14 cellular contexts compared by ENCODE assay signal in genomic region chr17:71338396-71338795, GRCh38.
DNase-seq lines count a peak whose midpoint lies in the region; ATAC-seq, FAIRE-seq and TF ChIP-seq lines count a peak whose summit lies in the region.
"Had no signal": no experiment of that assay in that cellular context is flagged by ENCODE, and none has a peak within 500 bp of the region (broad histone marks: within the 10 kb centered on the region; RNA-seq: fewer than 3 reads in every experiment).

No MANE protein-coding gene starts in this region.

- peak; percentile 13 for DNase-seq in GF-D8 (lab: John Stamatoyannopoulos, UW)
- DNase-seq in NCI-H460 (ENCODE audit: extremely low read depth, low read depth), result peak; percentile 9
- DNase-seq in bronchial epithelial cell (ENCODE audit: low read depth), result peak; percentile 48
- DNase-seq in pons (ENCODE audit: low spot score), result peak; percentile 45
- no peak for DNase-seq in activated effector memory CD4-positive, alpha-beta T cell treated with Interleukin-2 at 50 U/mL for 16 hours
- no peak for DNase-seq in NCI-H345 (lab: John Stamatoyannopoulos, UW)
- no peak for DNase-seq in stimulated activated CD4-positive, alpha-beta T cell treated with anti-CD3 and anti-CD28 coated beads, Interleukin-2, amount 100 ng/mL, for 48 hours
- DNase-seq: activated CD8-positive, alpha-beta memory T cell treated with anti-CD3 and anti-CD28 coated beads, Interleukin-2, amount 10 ng/mL, durations not matched to agents 7 days and 5 days; kidney; NCI-H526 treated with DMSO at 0.1 percent for 48 hours; T1000 had no signal

- FAIRE-seq in bronchial epithelial cell (lab: Jason Lieb, UNC), result no peak
- FAIRE-seq: kidney had no signal

- H3K4me3 ChIP-seq in bronchial epithelial cell (ENCODE audit: low read depth, low read length), result no peak overlapping the region
- H3K4me3 ChIP-seq: thoracic aorta had no signal

- H3K27me3 ChIP-seq in bronchial epithelial cell (ENCODE audit: control insufficient read depth, insufficient read depth, low read length), result no peaks in the 10 kb centered on the region
- H3K27me3 ChIP-seq: neutrophil had no signal

- no peak for TF ChIP-seq CTCF in bronchial epithelial cell (IDR thresholded peaks at IDR 0.05; ENCODE audit: insufficient read depth, low read length, severe bottlenecking)

- ATAC-seq in GM18502 (IDR thresholded peaks at IDR 0.05; ENCODE audit: poor library complexity, unreplicated experiment), result no peak
- ATAC-seq: activated CD8-positive, alpha-beta memory T cell treated with anti-CD3 and anti-CD28 coated beads, Interleukin-2, amount 10 ng/mL, durations not matched to agents 7 days and 5 days had no signal

- no peaks in the 10 kb centered on the region for H3K36me3 ChIP-seq in bronchial epithelial cell (ENCODE audit: control insufficient read depth, insufficient read depth, low read length)
- H3K36me3 ChIP-seq: neutrophil, thoracic aorta had no signal

Comparison
In these comparisons a context has a peak if more than half of its experiments do, and no peak if none do; other contexts are left out.
1. DNase-seq: peak in GF-D8 (single experiment), NCI-H460 (single experiment), bronchial epithelial cell (single experiment) and pons (single experiment); none in activated effector memory CD4-positive, alpha-beta T cell treated with Interleukin-2 at 50 U/mL for 16 hours (single experiment), NCI-H345 (single experiment) and stimulated activated CD4-positive, alpha-beta T cell treated with anti-CD3 and anti-CD28 coated beads, Interleukin-2, amount 100 ng/mL, for 48 hours (0 of 2).